Comparison of ENCODE assay signal across 12 cellular contexts in the genomic region with DNA sequence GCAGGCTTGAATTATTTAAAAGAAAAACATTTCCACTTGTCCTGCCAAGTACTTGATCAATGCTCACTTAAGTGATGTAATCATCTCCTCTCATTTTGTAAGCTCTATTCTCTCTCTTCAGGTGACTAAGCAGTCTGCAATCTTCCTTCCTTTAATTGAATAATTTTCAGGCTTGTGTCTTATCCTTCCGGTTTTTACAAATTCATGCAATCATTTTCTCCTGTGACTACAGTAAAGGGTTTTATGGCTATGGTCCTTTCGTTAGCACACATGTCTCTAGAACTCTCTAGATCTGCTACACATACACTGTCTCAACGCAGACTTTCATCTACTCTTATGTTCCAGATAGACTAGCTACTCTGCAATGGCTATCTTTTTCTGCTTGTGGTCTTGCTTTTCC. TPM values are rescaled to one million over a fixed set of nuclear protein-coding genes. Genes with fewer than 3 reads are reported as not detected.
A peak's percentile ranks its signal among the peaks of the same experiment; 100 is the strongest.
DNase-seq lines count a peak whose midpoint lies in the region; ATAC-seq and TF ChIP-seq lines count a peak whose summit lies in the region.
"Had no signal": no experiment of that assay in that cellular context is flagged by ENCODE, and none has a peak within 500 bp of the region (broad histone marks: within the 10 kb centered on the region; RNA-seq: fewer than 3 reads in every experiment).

No MANE protein-coding gene starts in this region.

- H3K36me3 Mint-ChIP-seq in HFFc6 (ENCODE audit: low read depth) (no peaks in the 10 kb centered on the region), immature natural killer cell (no peaks in the 10 kb centered on the region)

- ATAC-seq in GM21723 (IDR thresholded peaks at IDR 0.05; ENCODE audit: unreplicated experiment) = no peak
- no peak for ATAC-seq in HG02973 (IDR thresholded peaks at IDR 0.05; ENCODE audit: unreplicated experiment)

- peak; percentile 54 for DNase-seq in A172 (ENCODE audit: low spot score)
- DNase-seq in HFFc6 = peak; percentile 55
- DNase-seq in RKO (ENCODE audit: low spot score) = peak; percentile 32
- peak; percentile 91 for DNase-seq in fibroblast of the aortic adventitia (ENCODE audit: low read depth)
- DNase-seq in DMS 273 treated with DMSO at 0.1 percent for 48 hours (lab: John Stamatoyannopoulos, UW) = no peak
- no peak for DNase-seq in immature natural killer cell
- DNase-seq: activated CD4-positive, alpha-beta T cell treated with anti-CD3 and anti-CD28 coated beads, Interleukin-2, amount 10 ng/mL, durations not matched to agents 24 days and 14 days; stomach had no signal

- H3K4me3 ChIP-seq in fibroblast of the aortic adventitia (ENCODE audit: low read depth, low read length) = no peak overlapping the region
- H3K4me3 ChIP-seq: stomach had no signal

- TF ChIP-seq CTCF in HFFc6 (IDR thresholded peaks at IDR 0.05) (no peak), fibroblast of the aortic adventitia (IDR thresholded peaks at IDR 0.05; ENCODE audit: insufficient read depth, low read length) (no peak)

- no peaks in the 10 kb centered on the region; the same call in 1 of the 2 replicates for H3K27me3 Mint-ChIP-seq in HFFc6 (ENCODE audit: insufficient read depth)
- H3K27me3 Mint-ChIP-seq in immature natural killer cell (ENCODE audit: low read depth in 3 of 3) = peaks cover 0 to 2% (median 0%) of the 10 kb centered on the region in 3 donors
- H3K27me3 Mint-ChIP-seq: activated CD4-positive, alpha-beta T cell treated with anti-CD3 and anti-CD28 coated beads, Interleukin-2, amount 10 ng/mL, durations not matched to agents 24 days and 14 days had no signal

- H3K4me1 Mint-ChIP-seq in HFFc6 (ENCODE audit: low read depth) = peaks cover 67% of the 10 kb centered on the region
- H3K4me1 Mint-ChIP-seq in immature natural killer cell = no peaks in the 10 kb centered on the region

- H3K4me3 Mint-ChIP-seq in HFFc6 = peak overlapping the region; percentile 3; the same call in 1 of the 2 replicates
- H3K4me3 Mint-ChIP-seq in immature natural killer cell = no peak overlapping the region
- H3K4me3 Mint-ChIP-seq: activated CD4-positive, alpha-beta T cell treated with anti-CD3 and anti-CD28 coated beads, Interleukin-2, amount 10 ng/mL, durations not matched to agents 24 days and 14 days had no signal

- no peaks in the 10 kb centered on the region for H3K9me3 Mint-ChIP-seq in HFFc6
- no peaks in the 10 kb centered on the region for H3K9me3 Mint-ChIP-seq in immature natural killer cell
- H3K9me3 Mint-ChIP-seq: activated CD4-positive, alpha-beta T cell treated with anti-CD3 and anti-CD28 coated beads, Interleukin-2, amount 10 ng/mL, durations not matched to agents 24 days and 14 days had no signal

- peak overlapping the region; percentile 35 for H3K27ac Mint-ChIP-seq in HFFc6
- H3K27ac Mint-ChIP-seq in immature natural killer cell = no peak overlapping the region
- H3K27ac Mint-ChIP-seq: activated CD4-positive, alpha-beta T cell treated with anti-CD3 and anti-CD28 coated beads, Interleukin-2, amount 10 ng/mL, durations not matched to agents 24 days and 14 days; progenitor cell of endocrine pancreas had no signal

RNA-seq across cellular contexts. Expression of a gene that starts 12.5 kb away (rescaled TPM):
- total RNA-seq in A172 (2014; rRNA removed; shearing (Covaris generic)) = not detected in 2 replicates
- total RNA-seq in HFFc6 (2021; fragmentation: NEBNext Ultra II Directional; extraction: Animal tissue kit (Norgen Biotek cat#: 25700)) = under 1 TPM in 4 of 6 experiments, not detected in 2; 0.07 to 0.14 (median 0.12) TPM
- 0.90 TPM in 1 of 2 replicates, not detected in the other for total RNA-seq in fibroblast of the aortic adventitia (ENCODE audit: low replicate concordance)
- not detected for polyA plus RNA-seq in immature natural killer cell
- total RNA-seq: dermis microvascular lymphatic vessel endothelial cell had no signal

RNA-seq across cellular contexts. Expression of a gene that starts 55.2 kb away (rescaled TPM):
- total RNA-seq in A172 (2014; rRNA removed; shearing (Covaris generic)) = 0.52 and 5.1 TPM in 2 replicates
- total RNA-seq in HFFc6 (2021; fragmentation: NEBNext Ultra II Directional; extraction: Animal tissue kit (Norgen Biotek cat#: 25700)) = 1 to 10 TPM; 1.1 to 2.9 (median 1.4) TPM
- 0.45 and 0.74 TPM in 2 replicates for total RNA-seq in fibroblast of the aortic adventitia (ENCODE audit: low replicate concordance)
- polyA plus RNA-seq in immature natural killer cell = 1 to 10 TPM; 4.6 to 6.8 (median 5.3) TPM

Comparison
In these comparisons a context has a peak if more than half of its experiments do, and no peak if none do; other contexts are left out.
1. DNase-seq: peak in A172 (single experiment), HFFc6 (single experiment), RKO (single experiment) and fibroblast of the aortic adventitia (single experiment); none in DMS 273 treated with DMSO at 0.1 percent for 48 hours (single experiment) and immature natural killer cell (0 of 3).